ENCODE assay signal across 15 cellular contexts in the genomic region with DNA sequence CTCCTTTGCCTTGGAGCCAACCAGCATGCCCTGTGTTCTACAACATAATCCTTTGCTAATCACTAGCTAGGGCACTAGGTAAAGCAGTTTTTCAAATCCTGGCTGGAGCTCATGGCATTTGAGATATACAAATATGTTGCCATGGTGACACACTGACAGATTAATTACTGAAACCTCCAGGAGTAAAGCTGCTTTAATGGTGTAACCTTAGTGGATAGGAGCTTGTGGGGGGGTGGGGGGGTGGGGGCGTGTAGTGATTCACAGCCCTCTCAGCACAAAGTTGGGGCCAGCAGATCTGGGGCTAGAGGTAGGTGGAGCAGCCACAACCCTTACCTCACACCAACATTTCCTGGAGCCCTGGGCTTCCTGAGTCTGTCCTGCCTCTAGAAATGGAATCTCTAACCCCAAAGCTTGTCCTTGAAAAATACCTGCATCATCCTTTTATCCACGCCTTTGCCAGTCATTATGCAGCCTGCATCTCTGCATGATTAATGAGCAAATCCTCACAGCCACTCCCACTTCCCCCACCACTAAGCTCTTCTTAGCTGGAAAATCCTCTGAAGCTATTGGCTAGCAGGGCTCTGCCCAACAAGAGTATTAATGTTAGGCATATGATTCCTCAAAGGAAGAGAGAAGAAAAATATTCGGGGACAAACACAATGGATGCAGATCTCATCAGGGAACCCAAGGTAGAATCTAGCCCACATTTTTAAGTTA. TPM values are rescaled to one million over a fixed set of nuclear protein-coding genes. Genes with fewer than 3 reads are reported as not detected.
DNase-seq lines count a peak whose midpoint lies in the region; ATAC-seq and TF ChIP-seq lines count a peak whose summit lies in the region.
"Had no signal": no experiment of that assay in that cellular context is flagged by ENCODE, and none has a peak within 500 bp of the region (broad histone marks: within the 10 kb centered on the region; RNA-seq: fewer than 3 reads in every experiment).

No MANE protein-coding gene starts in this region.

- intact Hi-C loops in PC-3 (cut with micrococcal nuclease): no loop called here

- BruUV-seq in PC-3 (replicated peaks; lab: Mats Ljungman, UMichigan): no TSS peak

- no peaks in the 10 kb centered on the region for H3K79me2 ChIP-seq in PC-3 (ENCODE audit: low read length)

- no peaks in the 10 kb centered on the region for H3K36me3 Mint-ChIP-seq in chondrocyte (ENCODE audit: low read depth)
- H3K36me3 Mint-ChIP-seq: CD4-positive, alpha-beta memory T cell had no signal

- CTCF ChIA-PET in PC-3 (lab: Charles Lee): no interaction called here

- H3K27ac Mint-ChIP-seq in chondrocyte (ENCODE audit: unreplicated experiment): no peak overlapping the region
- H3K27ac Mint-ChIP-seq: activated T-cell treated with anti-CD3 and anti-CD28 coated beads, Interleukin-2, amount 50 U/mL, for 72 hours; memory B cell had no signal

- no peak overlapping the region for H3K4me3 ChIP-seq in PC-3 (ENCODE audit: low read length)
- no peak overlapping the region for H3K4me3 ChIP-seq in fibroblast of villous mesenchyme (ENCODE audit: low read depth, low read length)
- H3K4me3 ChIP-seq: dorsolateral prefrontal cortex had no signal

- TF ChIP-seq CTCF in PC-3 (conservative IDR thresholded peaks at IDR 0.05; ENCODE audit: low read depth, low read length) (no peak), fibroblast of villous mesenchyme (IDR thresholded peaks at IDR 0.05; ENCODE audit: insufficient read depth, low read depth, low read length) (no peak), chondrocyte (IDR thresholded peaks at IDR 0.05) (no peak)

- H3K4me2 ChIP-seq in PC-3 (ENCODE audit: low read length): no peak overlapping the region

- POLR2A ChIA-PET in PC-3 (lab: Charles Lee; ENCODE audit: unreplicated experiment): no interaction called here

- H3K9me3 ChIP-seq in PC-3 (ENCODE audit: low read length): no peaks in the 10 kb centered on the region

- H3F3A ChIP-seq in PC-3 (ENCODE audit: low read length, unreplicated experiment): no peaks in the 10 kb centered on the region

- ATAC-seq in PC-3: no peak
- ATAC-seq: activated T-cell treated with anti-CD3 and anti-CD28 coated beads, Interleukin-2, amount 50 U/mL, for 72 hours had no signal

- H3K27ac ChIP-seq in PC-3 (ENCODE audit: low read length): no peak overlapping the region

- H3K36me3 ChIP-seq in PC-3 (ENCODE audit: low read depth, low read length): no peaks in the 10 kb centered on the region

- no peak overlapping the region for H3K9ac ChIP-seq in PC-3 (ENCODE audit: low read length)

- no peaks in the 10 kb centered on the region for H3K4me1 Mint-ChIP-seq in chondrocyte (ENCODE audit: low read depth)
- H3K4me1 Mint-ChIP-seq: memory B cell had no signal

- H3K9me3 Mint-ChIP-seq in chondrocyte (ENCODE audit: low read depth): no peaks in the 10 kb centered on the region
- H3K9me3 Mint-ChIP-seq: activated T-cell treated with anti-CD3 and anti-CD28 coated beads, Interleukin-2, amount 50 U/mL, for 72 hours; CD4-positive, alpha-beta memory T cell; memory B cell had no signal

- H3K4me3 Mint-ChIP-seq in chondrocyte (ENCODE audit: unreplicated experiment): no peak overlapping the region
- H3K4me3 Mint-ChIP-seq: activated T-cell treated with anti-CD3 and anti-CD28 coated beads, Interleukin-2, amount 50 U/mL, for 72 hours; CD4-positive, alpha-beta memory T cell; memory B cell had no signal

- peaks cover 24% of the 10 kb centered on the region for H3K27me3 Mint-ChIP-seq in chondrocyte (ENCODE audit: low read depth)

- no peak overlapping the region for H2AFZ ChIP-seq in PC-3 (ENCODE audit: low read length)

- H3K27me3 ChIP-seq in PC-3 (ENCODE audit: low read length): no peaks in the 10 kb centered on the region
- H3K27me3 ChIP-seq: dorsolateral prefrontal cortex had no signal

- H3K4me1 ChIP-seq in PC-3 (ENCODE audit: insufficient read depth, low read length): peaks cover 12% of the 10 kb centered on the region; the same call in 1 of the 2 replicates

- no peaks in the 10 kb centered on the region for H4K20me1 ChIP-seq in PC-3 (ENCODE audit: low read length)

- DNase-seq in ELR (ENCODE audit: low read depth) (peak; percentile 34), HT-29 (ENCODE audit: low spot score) (peak; percentile 18), PC-3 (peak; percentile 10), fibroblast of villous mesenchyme (ENCODE audit: low read depth) (peak; percentile 37), AG08396 (ENCODE audit: low spot score) (no peak), chondrocyte (ENCODE audit: low spot score) (no peak), NCI-H2107 (lab: John Stamatoyannopoulos, UW) (no peak), T-helper 9 cell (no peak)
- DNase-seq: activated CD4-positive, alpha-beta T cell treated with anti-CD3 and anti-CD28 coated beads for 1 hour; activated T-cell treated with anti-CD3 and anti-CD28 coated beads, Interleukin-2, amount 50 U/mL, for 72 hours; CD4-positive, alpha-beta memory T cell; dorsolateral prefrontal cortex; NCI-H1694; occipital lobe had no signal

- no peaks in the 10 kb centered on the region for H3K9me2 ChIP-seq in PC-3 (replicated peaks; ENCODE audit: low read length)

RNA-seq across cellular contexts. Expression of gene PRNP, which starts 49.0 kb away (rescaled TPM):
- total RNA-seq in HT-29 (2014; rRNA removed; shearing (Covaris generic)): 196 and 211 TPM in 2 replicates
- total RNA-seq in PC-3 (2014; rRNA removed) (274 and 312 TPM in 2 replicates), fibroblast of villous mesenchyme (140 and 235 TPM in 2 replicates), chondrocyte (69.8 to 93.6 TPM (median 92.9 TPM) in 3 replicates)

Comparison
In these comparisons a context has a peak if more than half of its experiments do, and no peak if none do; other contexts are left out.
1. DNase-seq: peak in ELR (single experiment), HT-29 (single experiment), PC-3 (single experiment) and fibroblast of villous mesenchyme (single experiment); none in AG08396 (single experiment), chondrocyte (single experiment), NCI-H2107 (single experiment) and T-helper 9 cell (single experiment).